Comparison of ENCODE assay signal across 1 cellular context in the genomic region with DNA sequence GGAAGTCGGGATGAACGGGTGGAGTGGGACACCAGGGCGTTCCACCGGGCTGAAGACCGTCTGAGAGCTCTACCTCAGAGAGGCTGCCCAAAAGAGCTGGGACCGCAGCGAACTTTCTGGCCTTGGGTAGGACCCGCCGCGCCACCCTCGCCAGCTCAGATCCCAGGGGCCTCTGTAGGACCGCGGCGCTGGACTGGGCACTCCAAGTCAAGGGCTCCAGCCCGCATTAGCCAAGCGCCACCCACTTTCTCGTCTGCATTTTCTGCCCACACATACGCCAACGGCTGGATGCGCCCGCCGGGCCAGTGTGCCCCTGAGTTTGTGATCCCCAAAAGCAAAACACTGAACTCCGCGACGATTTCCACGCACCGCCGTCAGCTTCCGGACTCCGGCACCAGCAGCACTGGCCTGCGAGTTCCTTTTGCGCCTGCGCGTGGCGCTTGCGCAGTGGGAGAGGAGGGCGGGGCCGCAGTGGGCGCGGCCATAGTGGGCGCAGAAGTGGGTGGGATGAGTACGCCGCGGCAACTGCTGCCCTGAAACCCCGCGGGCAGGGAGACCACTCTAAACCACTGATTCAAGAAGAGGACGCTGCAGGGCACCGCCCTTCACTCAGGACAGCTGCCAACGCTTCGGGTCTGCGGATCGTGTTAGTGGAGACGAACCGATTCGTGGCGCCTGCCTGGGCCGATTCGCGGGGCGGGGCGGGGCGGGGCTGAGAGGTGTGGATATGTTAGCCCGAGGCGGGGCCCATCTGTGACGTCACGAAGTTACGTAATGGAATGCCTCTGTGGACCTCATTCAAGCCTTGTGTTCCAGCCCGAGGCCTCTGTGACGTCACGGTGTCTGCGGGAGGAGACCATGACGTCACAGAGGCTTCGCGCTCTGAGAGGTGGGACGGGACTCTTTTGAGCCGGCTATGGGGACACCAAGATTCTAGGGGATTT.
TF ChIP-seq lines count a peak whose summit lies in the region.

No MANE protein-coding gene starts in this region.

TF ChIP-seq in HepG2, 621 proteins besides CTCF, POLR2A, EP300 and RAD21 (continued from another document and continues in another):
- TF ChIP-seq, protein P1, sequence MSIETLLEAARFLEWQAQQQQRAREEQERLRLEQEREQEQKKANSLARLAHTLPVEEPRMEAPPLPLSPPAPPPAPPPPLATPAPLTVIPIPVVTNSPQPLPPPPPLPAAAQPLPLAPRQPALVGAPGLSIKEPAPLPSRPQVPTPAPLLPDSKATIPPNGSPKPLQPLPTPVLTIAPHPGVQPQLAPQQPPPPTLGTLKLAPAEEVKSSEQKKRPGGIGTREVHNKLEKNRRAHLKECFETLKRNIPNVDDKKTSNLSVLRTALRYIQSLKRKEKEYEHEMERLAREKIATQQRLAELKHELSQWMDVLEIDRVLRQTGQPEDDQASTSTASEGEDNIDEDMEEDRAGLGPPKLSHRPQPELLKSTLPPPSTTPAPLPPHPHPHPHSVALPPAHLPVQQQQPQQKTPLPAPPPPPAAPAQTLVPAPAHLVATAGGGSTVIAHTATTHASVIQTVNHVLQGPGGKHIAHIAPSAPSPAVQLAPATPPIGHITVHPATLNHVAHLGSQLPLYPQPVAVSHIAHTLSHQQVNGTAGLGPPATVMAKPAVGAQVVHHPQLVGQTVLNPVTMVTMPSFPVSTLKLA (IDR thresholded peaks at IDR 0.05), result no peak
- TF ChIP-seq, protein P2, sequence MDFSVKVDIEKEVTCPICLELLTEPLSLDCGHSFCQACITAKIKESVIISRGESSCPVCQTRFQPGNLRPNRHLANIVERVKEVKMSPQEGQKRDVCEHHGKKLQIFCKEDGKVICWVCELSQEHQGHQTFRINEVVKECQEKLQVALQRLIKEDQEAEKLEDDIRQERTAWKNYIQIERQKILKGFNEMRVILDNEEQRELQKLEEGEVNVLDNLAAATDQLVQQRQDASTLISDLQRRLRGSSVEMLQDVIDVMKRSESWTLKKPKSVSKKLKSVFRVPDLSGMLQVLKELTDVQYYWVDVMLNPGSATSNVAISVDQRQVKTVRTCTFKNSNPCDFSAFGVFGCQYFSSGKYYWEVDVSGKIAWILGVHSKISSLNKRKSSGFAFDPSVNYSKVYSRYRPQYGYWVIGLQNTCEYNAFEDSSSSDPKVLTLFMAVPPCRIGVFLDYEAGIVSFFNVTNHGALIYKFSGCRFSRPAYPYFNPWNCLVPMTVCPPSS (IDR thresholded peaks at IDR 0.05), result no peak
- TF ChIP-seq, protein P3, sequence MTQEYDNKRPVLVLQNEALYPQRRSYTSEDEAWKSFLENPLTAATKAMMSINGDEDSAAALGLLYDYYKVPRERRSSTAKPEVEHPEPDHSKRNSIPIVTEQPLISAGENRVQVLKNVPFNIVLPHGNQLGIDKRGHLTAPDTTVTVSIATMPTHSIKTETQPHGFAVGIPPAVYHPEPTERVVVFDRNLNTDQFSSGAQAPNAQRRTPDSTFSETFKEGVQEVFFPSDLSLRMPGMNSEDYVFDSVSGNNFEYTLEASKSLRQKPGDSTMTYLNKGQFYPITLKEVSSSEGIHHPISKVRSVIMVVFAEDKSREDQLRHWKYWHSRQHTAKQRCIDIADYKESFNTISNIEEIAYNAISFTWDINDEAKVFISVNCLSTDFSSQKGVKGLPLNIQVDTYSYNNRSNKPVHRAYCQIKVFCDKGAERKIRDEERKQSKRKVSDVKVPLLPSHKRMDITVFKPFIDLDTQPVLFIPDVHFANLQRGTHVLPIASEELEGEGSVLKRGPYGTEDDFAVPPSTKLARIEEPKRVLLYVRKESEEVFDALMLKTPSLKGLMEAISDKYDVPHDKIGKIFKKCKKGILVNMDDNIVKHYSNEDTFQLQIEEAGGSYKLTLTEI (CRISPR knock-in tag; conservative IDR thresholded peaks at IDR 0.05), result no peak
- TF ChIP-seq ZFX (CRISPR knock-in tag; IDR thresholded peaks at IDR 0.05; ENCODE audit: low read depth) (peak; percentile 99), NRL (CRISPR knock-in tag; IDR thresholded peaks at IDR 0.05; ENCODE audit: borderline replicate concordance) (peak; percentile 87; the same call in 1 of the 2 replicates), NR1H2 (CRISPR knock-in tag; IDR thresholded peaks at IDR 0.05; ENCODE audit: borderline replicate concordance, low read depth) (no peak), RBFOX2 (IDR thresholded peaks at IDR 0.05; ENCODE audit: low read depth, low read length) (peak; percentile 100), HDAC2 (CRISPR knock-in tag; IDR thresholded peaks at IDR 0.05) (peak; percentile 58), ZFP36L1 (CRISPR knock-in tag; IDR thresholded peaks at IDR 0.05) (peak; percentile 97), SP140L (CRISPR knock-in tag; IDR thresholded peaks at IDR 0.05; ENCODE audit: borderline replicate concordance) (peak; percentile 79; the same call in 1 of the 2 replicates), ZNF33B (CRISPR knock-in tag; IDR thresholded peaks at IDR 0.05) (no peak), KMT2B (CRISPR knock-in tag; IDR thresholded peaks at IDR 0.05) (peak; percentile 87), KDM4B (CRISPR knock-in tag; IDR thresholded peaks at IDR 0.05) (no peak), JUNB (CRISPR knock-in tag; IDR thresholded peaks at IDR 0.05; ENCODE audit: borderline replicate concordance) (no peak), FOSL2 (CRISPR knock-in tag; IDR thresholded peaks at IDR 0.05) (peak; percentile 48), ZSCAN22 (CRISPR knock-in tag; IDR thresholded peaks at IDR 0.05) (no peak), ZSCAN9 (CRISPR knock-in tag; IDR thresholded peaks at IDR 0.05; ENCODE audit: borderline replicate concordance) (no peak), ZNF598 (CRISPR knock-in tag; IDR thresholded peaks at IDR 0.05; ENCODE audit: borderline replicate concordance) (0 out of 2 replicates have a peak, but pooled peaks have one; percentile 73), ZFYVE20 (CRISPR knock-in tag; IDR thresholded peaks at IDR 0.05; ENCODE audit: borderline replicate concordance, low read depth) (no peak), ZNF124 (CRISPR knock-in tag; IDR thresholded peaks at IDR 0.05) (peak; percentile 78), CHCHD3 (CRISPR knock-in tag; IDR thresholded peaks at IDR 0.05) (0 out of 2 replicates have a peak, but pooled peaks have one; percentile 77), RARG (CRISPR knock-in tag; IDR thresholded peaks at IDR 0.05; ENCODE audit: low read depth) (no peak), RBM22 (optimal IDR thresholded peaks at IDR 0.05; ENCODE audit: low read length) (no peak), POLR2G (IDR thresholded peaks at IDR 0.05; ENCODE audit: low read depth, low read length) (peak; percentile 99), HMG20B (CRISPR knock-in tag; conservative IDR thresholded peaks at IDR 0.05) (no peak), RFX3 (CRISPR knock-in tag; IDR thresholded peaks at IDR 0.05) (no peak), ZSCAN31 (CRISPR knock-in tag; IDR thresholded peaks at IDR 0.05; ENCODE audit: low read depth) (peak; percentile 88), HCFC1 (IDR thresholded peaks at IDR 0.05; ENCODE audit: low read depth, low read length) (peak; percentile 14; the same call in 1 of the 2 replicates), XBP1 (CRISPR knock-in tag; IDR thresholded peaks at IDR 0.05) (no peak), ATM (IDR thresholded peaks at IDR 0.05; ENCODE audit: borderline replicate concordance) (no peak), U2AF2 (IDR thresholded peaks at IDR 0.05; ENCODE audit: low read depth, low read length) (no peak), ZNF558 (CRISPR knock-in tag; IDR thresholded peaks at IDR 0.05; ENCODE audit: borderline replicate concordance) (peak; percentile 73; the same call in 1 of the 2 replicates), ELF3 (CRISPR knock-in tag; IDR thresholded peaks at IDR 0.05) (peak; percentile 66), HNRNPH1 (optimal IDR thresholded peaks at IDR 0.05; ENCODE audit: low read depth, low read length) (no peak), SIX4 (CRISPR knock-in tag; IDR thresholded peaks at IDR 0.05) (peak; percentile 51; the same call in 1 of the 2 replicates), SPEN (CRISPR knock-in tag; IDR thresholded peaks at IDR 0.05; ENCODE audit: low read depth) (peak; percentile 91), MAFK (conservative IDR thresholded peaks at IDR 0.05 in 1 of 2, IDR thresholded peaks at IDR 0.05 in 1 of 2; ENCODE audit: low read length in 2 of 2) (no peak), ZNF713 (CRISPR knock-in tag; IDR thresholded peaks at IDR 0.05) (peak; percentile 62; the same call in 1 of the 2 replicates), ZNF792 (CRISPR knock-in tag; IDR thresholded peaks at IDR 0.05) (peak; percentile 33), NKX3-1 (CRISPR knock-in tag; IDR thresholded peaks at IDR 0.05) (peak; percentile 96), ZFP41 (CRISPR knock-in tag; IDR thresholded peaks at IDR 0.05; ENCODE audit: borderline replicate concordance) (peak; percentile 70; the same call in 1 of the 2 replicates)
- TF ChIP-seq, protein P4, sequence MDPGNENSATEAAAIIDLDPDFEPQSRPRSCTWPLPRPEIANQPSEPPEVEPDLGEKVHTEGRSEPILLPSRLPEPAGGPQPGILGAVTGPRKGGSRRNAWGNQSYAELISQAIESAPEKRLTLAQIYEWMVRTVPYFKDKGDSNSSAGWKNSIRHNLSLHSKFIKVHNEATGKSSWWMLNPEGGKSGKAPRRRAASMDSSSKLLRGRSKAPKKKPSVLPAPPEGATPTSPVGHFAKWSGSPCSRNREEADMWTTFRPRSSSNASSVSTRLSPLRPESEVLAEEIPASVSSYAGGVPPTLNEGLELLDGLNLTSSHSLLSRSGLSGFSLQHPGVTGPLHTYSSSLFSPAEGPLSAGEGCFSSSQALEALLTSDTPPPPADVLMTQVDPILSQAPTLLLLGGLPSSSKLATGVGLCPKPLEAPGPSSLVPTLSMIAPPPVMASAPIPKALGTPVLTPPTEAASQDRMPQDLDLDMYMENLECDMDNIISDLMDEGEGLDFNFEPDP (CRISPR knock-in tag; conservative IDR thresholded peaks at IDR 0.05), result 0 out of 2 replicates have a peak, but pooled peaks have one; percentile 66
- TF ChIP-seq, protein P5, sequence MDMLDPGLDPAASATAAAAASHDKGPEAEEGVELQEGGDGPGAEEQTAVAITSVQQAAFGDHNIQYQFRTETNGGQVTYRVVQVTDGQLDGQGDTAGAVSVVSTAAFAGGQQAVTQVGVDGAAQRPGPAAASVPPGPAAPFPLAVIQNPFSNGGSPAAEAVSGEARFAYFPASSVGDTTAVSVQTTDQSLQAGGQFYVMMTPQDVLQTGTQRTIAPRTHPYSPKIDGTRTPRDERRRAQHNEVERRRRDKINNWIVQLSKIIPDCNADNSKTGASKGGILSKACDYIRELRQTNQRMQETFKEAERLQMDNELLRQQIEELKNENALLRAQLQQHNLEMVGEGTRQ (IDR thresholded peaks at IDR 0.05; ENCODE audit: low read depth, low read length), result no peak
- TF ChIP-seq, protein P5 (CRISPR knock-in tag; IDR thresholded peaks at IDR 0.05; ENCODE audit: borderline replicate concordance), result no peak
- TF ChIP-seq, protein P6, sequence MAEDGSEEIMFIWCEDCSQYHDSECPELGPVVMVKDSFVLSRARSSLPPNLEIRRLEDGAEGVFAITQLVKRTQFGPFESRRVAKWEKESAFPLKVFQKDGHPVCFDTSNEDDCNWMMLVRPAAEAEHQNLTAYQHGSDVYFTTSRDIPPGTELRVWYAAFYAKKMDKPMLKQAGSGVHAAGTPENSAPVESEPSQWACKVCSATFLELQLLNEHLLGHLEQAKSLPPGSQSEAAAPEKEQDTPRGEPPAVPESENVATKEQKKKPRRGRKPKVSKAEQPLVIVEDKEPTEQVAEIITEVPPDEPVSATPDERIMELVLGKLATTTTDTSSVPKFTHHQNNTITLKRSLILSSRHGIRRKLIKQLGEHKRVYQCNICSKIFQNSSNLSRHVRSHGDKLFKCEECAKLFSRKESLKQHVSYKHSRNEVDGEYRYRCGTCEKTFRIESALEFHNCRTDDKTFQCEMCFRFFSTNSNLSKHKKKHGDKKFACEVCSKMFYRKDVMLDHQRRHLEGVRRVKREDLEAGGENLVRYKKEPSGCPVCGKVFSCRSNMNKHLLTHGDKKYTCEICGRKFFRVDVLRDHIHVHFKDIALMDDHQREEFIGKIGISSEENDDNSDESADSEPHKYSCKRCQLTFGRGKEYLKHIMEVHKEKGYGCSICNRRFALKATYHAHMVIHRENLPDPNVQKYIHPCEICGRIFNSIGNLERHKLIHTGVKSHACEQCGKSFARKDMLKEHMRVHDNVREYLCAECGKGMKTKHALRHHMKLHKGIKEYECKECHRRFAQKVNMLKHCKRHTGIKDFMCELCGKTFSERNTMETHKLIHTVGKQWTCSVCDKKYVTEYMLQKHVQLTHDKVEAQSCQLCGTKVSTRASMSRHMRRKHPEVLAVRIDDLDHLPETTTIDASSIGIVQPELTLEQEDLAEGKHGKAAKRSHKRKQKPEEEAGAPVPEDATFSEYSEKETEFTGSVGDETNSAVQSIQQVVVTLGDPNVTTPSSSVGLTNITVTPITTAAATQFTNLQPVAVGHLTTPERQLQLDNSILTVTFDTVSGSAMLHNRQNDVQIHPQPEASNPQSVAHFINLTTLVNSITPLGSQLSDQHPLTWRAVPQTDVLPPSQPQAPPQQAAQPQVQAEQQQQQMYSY (CRISPR knock-in tag; IDR thresholded peaks at IDR 0.05), result no peak; the same call in 1 of the 2 replicates
- TF ChIP-seq, protein P7, sequence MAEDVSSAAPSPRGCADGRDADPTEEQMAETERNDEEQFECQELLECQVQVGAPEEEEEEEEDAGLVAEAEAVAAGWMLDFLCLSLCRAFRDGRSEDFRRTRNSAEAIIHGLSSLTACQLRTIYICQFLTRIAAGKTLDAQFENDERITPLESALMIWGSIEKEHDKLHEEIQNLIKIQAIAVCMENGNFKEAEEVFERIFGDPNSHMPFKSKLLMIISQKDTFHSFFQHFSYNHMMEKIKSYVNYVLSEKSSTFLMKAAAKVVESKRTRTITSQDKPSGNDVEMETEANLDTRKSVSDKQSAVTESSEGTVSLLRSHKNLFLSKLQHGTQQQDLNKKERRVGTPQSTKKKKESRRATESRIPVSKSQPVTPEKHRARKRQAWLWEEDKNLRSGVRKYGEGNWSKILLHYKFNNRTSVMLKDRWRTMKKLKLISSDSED (CRISPR knock-in tag; IDR thresholded peaks at IDR 0.05), result peak; percentile 82; the same call in 1 of the 2 replicates
- TF ChIP-seq, protein P8, sequence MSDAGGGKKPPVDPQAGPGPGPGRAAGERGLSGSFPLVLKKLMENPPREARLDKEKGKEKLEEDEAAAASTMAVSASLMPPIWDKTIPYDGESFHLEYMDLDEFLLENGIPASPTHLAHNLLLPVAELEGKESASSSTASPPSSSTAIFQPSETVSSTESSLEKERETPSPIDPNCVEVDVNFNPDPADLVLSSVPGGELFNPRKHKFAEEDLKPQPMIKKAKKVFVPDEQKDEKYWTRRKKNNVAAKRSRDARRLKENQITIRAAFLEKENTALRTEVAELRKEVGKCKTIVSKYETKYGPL (CRISPR knock-in tag; IDR thresholded peaks at IDR 0.05), result peak; percentile 84; the same call in 1 of the 2 replicates
- TF ChIP-seq, protein P9, sequence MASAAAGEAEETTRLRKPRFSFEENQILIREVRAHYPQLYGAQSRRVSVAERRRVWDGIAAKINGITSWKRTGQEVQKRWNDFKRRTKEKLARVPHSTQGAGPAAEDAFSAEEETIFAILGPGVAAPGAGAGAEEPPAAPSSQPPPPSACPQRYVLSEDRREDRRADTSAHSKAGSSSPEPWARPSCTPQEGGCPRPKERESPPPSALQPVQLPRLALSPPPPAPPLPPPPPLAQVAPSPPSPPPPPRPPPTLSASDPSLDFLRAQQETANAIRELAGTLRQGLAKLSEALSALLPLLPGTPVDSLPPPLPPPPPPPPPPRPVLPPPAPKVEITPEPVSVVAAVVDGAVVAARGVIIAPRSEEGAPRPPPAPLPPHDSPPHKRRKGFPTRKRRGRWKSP (CRISPR knock-in tag; IDR thresholded peaks at IDR 0.05), result peak; percentile 91
